8 cellular contexts compared by ENCODE assay signal in the genomic region with DNA sequence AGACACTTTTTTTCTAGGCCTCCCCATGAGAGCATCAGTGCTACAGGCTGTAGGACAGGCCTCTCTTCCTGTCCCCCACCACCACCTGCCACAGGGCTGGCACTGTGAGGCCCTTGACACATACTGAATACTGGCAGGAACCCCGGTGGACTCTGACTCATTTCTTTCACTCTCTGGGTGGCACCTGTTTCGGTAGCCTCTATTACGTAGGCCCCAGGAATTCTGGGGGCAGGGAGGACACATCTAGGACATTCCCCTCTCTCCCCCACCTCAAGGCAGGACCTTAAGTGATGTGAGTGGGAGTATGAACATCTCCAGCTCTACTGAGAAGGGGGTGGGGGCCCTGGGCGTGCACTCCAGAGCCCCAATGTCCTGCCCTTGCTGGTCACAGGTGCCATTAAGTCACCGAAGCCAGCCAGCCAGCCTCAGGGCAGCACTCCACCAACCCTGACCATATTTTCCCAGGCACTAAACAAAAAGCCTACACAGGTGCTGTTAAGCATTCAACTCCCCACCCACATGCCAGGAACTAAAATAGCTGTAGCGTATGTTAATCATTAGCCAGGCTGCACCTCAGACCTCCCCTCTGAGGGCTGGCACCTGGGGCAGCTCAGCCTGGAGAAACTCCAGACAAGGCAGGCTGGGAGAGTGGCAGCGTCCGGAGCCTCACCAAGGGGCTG. TPM values are rescaled to one million over a fixed set of nuclear protein-coding genes. Genes with fewer than 3 reads are reported as not detected.
A peak's percentile ranks its signal among the peaks of the same experiment; 100 is the strongest.
DNase-seq lines count a peak whose midpoint lies in the region; ATAC-seq and TF ChIP-seq lines count a peak whose summit lies in the region.

No MANE protein-coding gene starts in this region.

- peaks cover 85% of the 10 kb centered on the region for H3K4me1 Mint-ChIP-seq in CD4-positive, alpha-beta T cell (ENCODE audit: low read depth)
- H3K4me1 Mint-ChIP-seq in progenitor cell of endocrine pancreas (ENCODE audit: low read depth): peaks cover 43% of the 10 kb centered on the region

- H3K27me3 Mint-ChIP-seq in CD4-positive, alpha-beta T cell: no peaks in the 10 kb centered on the region
- no peaks in the 10 kb centered on the region for H3K27me3 Mint-ChIP-seq in progenitor cell of endocrine pancreas

- intact Hi-C loops in CD4-positive, alpha-beta T cell (cut with DNase I, micrococcal nuclease): loop anchor here in 1 of 2 experiments (1.0 kb wide), 1 partner anchor 9 kb away; the partner anchor contains the start of gene ANXA11

- no peaks in the 10 kb centered on the region for H3K9me3 ChIP-seq in CD4-positive, alpha-beta T cell (ENCODE audit: control insufficient read depth, low read length)

- POLR2A ChIA-PET in CD4-positive, alpha-beta T cell (lab: Charles Lee): interaction anchor here (0.6 to 4.1 kb wide), 3 partner anchors 9 to 52 kb away, joined by 3 to 39 read pairs (median 6); no protein-coding TSS in a partner anchor

- no peaks in the 10 kb centered on the region for H3K27me3 ChIP-seq in CD4-positive, alpha-beta T cell (ENCODE audit: control insufficient read depth, insufficient read depth, low read length)
- no peaks in the 10 kb centered on the region for H3K27me3 ChIP-seq in HL-60 (ENCODE audit: insufficient read depth, poor library complexity, severe bottlenecking)

- peak overlapping the region; percentile 47 for H3K4me3 Mint-ChIP-seq in CD4-positive, alpha-beta T cell
- H3K4me3 Mint-ChIP-seq in progenitor cell of endocrine pancreas (ENCODE audit: low read depth): peak overlapping the region; percentile 17

- peak overlapping the region; percentile 94 for H3K27ac Mint-ChIP-seq in CD4-positive, alpha-beta T cell
- peak overlapping the region; percentile 97 for H3K27ac Mint-ChIP-seq in progenitor cell of endocrine pancreas

- peak in 9 of 10 experiments; percentile 40 to 71 (median 58) for DNase-seq in CD4-positive, alpha-beta T cell
- DNase-seq in HL-60 (ENCODE audit: low read depth in 1 of 2, low spot score in 1 of 2): no peak
- peak; percentile 58 for DNase-seq in activated CD4-positive, alpha-beta T cell treated with anti-CD3 and anti-CD28 coated beads, Interleukin-2, amount 50 U/mL, for 1 hour
- peak; percentile 58 for DNase-seq in effector CD4-positive, alpha-beta T cell
- peak; percentile 63 for DNase-seq in progenitor cell of endocrine pancreas (ENCODE audit: low spot score, unreplicated experiment)
- DNase-seq in NCI-H1694 treated with DMSO at 0.1 percent for 48 hours (lab: John Stamatoyannopoulos, UW): no peak
- DNase-seq in GM10266 (ENCODE audit: extremely low spot score): no peak

- no peaks in the 10 kb centered on the region for H3K9me3 Mint-ChIP-seq in CD4-positive, alpha-beta T cell
- H3K9me3 Mint-ChIP-seq in progenitor cell of endocrine pancreas (ENCODE audit: low read depth): peaks cover 5% of the 10 kb centered on the region

- TF ChIP-seq CTCF in CD4-positive, alpha-beta T cell (IDR thresholded peaks at IDR 0.05): no peak
- TF ChIP-seq CTCF in HL-60 (IDR thresholded peaks at IDR 0.05; ENCODE audit: insufficient read depth, low read length) (no peak), progenitor cell of endocrine pancreas (IDR thresholded peaks at IDR 0.05; ENCODE audit: unreplicated experiment) (no peak), GM10266 (IDR thresholded peaks at IDR 0.05; ENCODE audit: control insufficient read depth, insufficient read depth, low read depth, missing control alignments) (no peak)

- H3K27ac ChIP-seq in CD4-positive, alpha-beta T cell (ENCODE audit: low read depth, low read length): peak overlapping the region; percentile 71
- H3K27ac ChIP-seq in HL-60 (replicated peaks): peak overlapping the region; percentile 10; the same call in 1 of the 2 replicates

- ATAC-seq in CD4-positive, alpha-beta T cell (ENCODE audit: poor library complexity): peak; percentile 95
- ATAC-seq in GM21367 (IDR thresholded peaks at IDR 0.05; ENCODE audit: unreplicated experiment): peak; percentile 78

- H3K4me3 ChIP-seq in HL-60 (replicated peaks; ENCODE audit: insufficient read depth, low read length): no peak overlapping the region

- CTCF ChIA-PET in CD4-positive, alpha-beta T cell (lab: Charles Lee): interaction anchor here (0.8 to 1.6 kb wide), 3 partner anchors 9 to 11 kb away, joined by 3 to 5 read pairs (median 3); partner anchors contain the start of gene ANXA11

- peaks cover 49% of the 10 kb centered on the region for H3K36me3 Mint-ChIP-seq in CD4-positive, alpha-beta T cell (ENCODE audit: low read depth)
- H3K36me3 Mint-ChIP-seq in progenitor cell of endocrine pancreas (ENCODE audit: insufficient read depth): peaks cover 7% of the 10 kb centered on the region

RNA-seq across cellular contexts. Expression of gene ANXA11, which starts 8.9 kb away (rescaled TPM):
- 100 to 1,000 TPM; 153 to 159 TPM for total RNA-seq in CD4-positive, alpha-beta T cell
- 120 and 126 TPM in 2 replicates for total RNA-seq in progenitor cell of endocrine pancreas

Comparison
In these comparisons a context has a peak if more than half of its experiments do, and no peak if none do; other contexts are left out.
1. DNase-seq: peak in CD4-positive, alpha-beta T cell (9 of 10), activated CD4-positive, alpha-beta T cell treated with anti-CD3 and anti-CD28 coated beads, Interleukin-2, amount 50 U/mL, for 1 hour (single experiment), effector CD4-positive, alpha-beta T cell (single experiment) and progenitor cell of endocrine pancreas (single experiment); none in HL-60 (0 of 2), NCI-H1694 treated with DMSO at 0.1 percent for 48 hours (single experiment) and GM10266 (single experiment).